In genomic region chr9:16178294-16178693, GRCh38 we compare ENCODE assay signal across 9 cellular contexts.
"Had no signal": no experiment of that assay in that cellular context is flagged by ENCODE, and none has a peak within 500 bp of the region (broad histone marks: within the 10 kb centered on the region; RNA-seq: fewer than 3 reads in every experiment).

No MANE protein-coding gene starts in this region.

- H3K9me3 ChIP-seq: HAP-1 had no signal

- ATAC-seq: HCT116 had no signal

- H3K36me3 ChIP-seq: HAP-1 had no signal

- FAIRE-seq: H1 had no signal

- H3K4me3 ChIP-seq: HAP-1 had no signal

- H3K9ac ChIP-seq: KMS-11 had no signal

- H3K27ac ChIP-seq: HL-60 had no signal

- H3K4me1 ChIP-seq: HAP-1 had no signal

- DNase-seq: H7, HFFc6, Karpas-422, KBM-7 had no signal
